Comparison of ENCODE assay signal across 9 cellular contexts in the genomic region with DNA sequence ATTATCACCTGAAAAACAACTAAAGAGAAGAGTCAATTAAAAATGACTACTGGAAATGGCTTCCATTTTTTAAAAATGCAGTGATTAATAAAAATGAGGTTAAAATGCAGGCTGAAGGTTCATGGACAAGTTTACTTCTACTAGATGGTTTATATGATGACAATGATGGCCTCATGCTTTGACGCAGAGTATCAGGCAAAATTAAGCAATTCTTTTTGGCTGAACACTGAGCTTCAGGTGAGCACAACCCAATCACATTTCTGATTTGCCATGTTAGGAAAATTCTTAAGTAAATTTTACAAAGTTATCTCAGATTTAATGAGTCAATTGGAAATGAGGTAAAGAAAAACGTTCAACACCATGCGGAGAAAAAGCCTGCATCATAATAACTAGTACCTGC. TPM values are rescaled to one million over a fixed set of nuclear protein-coding genes. Genes with fewer than 3 reads are reported as not detected.
"Had no signal": no experiment of that assay in that cellular context is flagged by ENCODE, and none has a peak within 500 bp of the region (broad histone marks: within the 10 kb centered on the region; RNA-seq: fewer than 3 reads in every experiment).

No MANE protein-coding gene starts in this region.

- DNase-seq: GDM1, GF-D8 had no signal

- FAIRE-seq: G401.6, GM12878, GM12891, GM12892, GM18507, GM19239 had no signal

- H3K4me3 ChIP-seq: GM12878 had no signal

- ATAC-seq: GM12878 had no signal

RNA-seq across cellular contexts. Expression of a gene that starts 22.3 kb away (rescaled TPM):
- total RNA-seq: G401 had no signal

RNA-seq across cellular contexts. Expression of a gene that starts 22.4 kb away (rescaled TPM):
- total RNA-seq: G401, GM12878 had no signal
- polyA plus RNA-seq: GM12878 had no signal
